ENCODE assay signal across 14 cellular contexts in genomic region chr17:80339118-80339517, GRCh38.
"Had no signal": no experiment of that assay in that cellular context is flagged by ENCODE, and none has a peak within 500 bp of the region (broad histone marks: within the 10 kb centered on the region; RNA-seq: fewer than 3 reads in every experiment).

No MANE protein-coding gene starts in this region.

- H3K27ac Mint-ChIP-seq: activated naive CD8-positive, alpha-beta T cell treated with anti-CD3 and anti-CD28 coated beads for 36 hours; memory B cell; neural progenitor cell had no signal

- H3K27ac ChIP-seq: left lung, neural progenitor cell, parathyroid adenoma, skin epidermis, thyroid gland, vagina had no signal

- H3K4me3 ChIP-seq: left lung, neural progenitor cell, skin epidermis, thyroid gland, vagina had no signal

- DNase-seq: activated CD4-positive, alpha-beta T cell treated with anti-CD3 and anti-CD28 coated beads, Interleukin-2, amount 50 U/mL, for 4 hours; activated CD4-positive, CD25-positive, alpha-beta regulatory T cell treated with anti-CD3 and anti-CD28 coated beads, Interleukin-2, amount 50 U/mL, for 72 hours; activated naive CD8-positive, alpha-beta T cell treated with anti-CD3 and anti-CD28 coated beads for 36 hours; aorta; foreskin melanocyte; retina; SW 1271; thyroid gland had no signal

- H3K27me3 ChIP-seq: left lung, neural progenitor cell, thyroid gland, vagina had no signal

- H3K4me1 Mint-ChIP-seq: activated naive CD8-positive, alpha-beta T cell treated with anti-CD3 and anti-CD28 coated beads for 36 hours; memory B cell; neural progenitor cell had no signal

- H3K9ac ChIP-seq: neural progenitor cell, parathyroid adenoma had no signal

- H3K9me3 Mint-ChIP-seq: activated naive CD8-positive, alpha-beta T cell treated with anti-CD3 and anti-CD28 coated beads for 36 hours; memory B cell; neural progenitor cell had no signal

- H3K36me3 ChIP-seq: neural progenitor cell had no signal

- H3K4me3 Mint-ChIP-seq: activated naive CD8-positive, alpha-beta T cell treated with anti-CD3 and anti-CD28 coated beads for 36 hours; memory B cell; neural progenitor cell had no signal

- H3K4me1 ChIP-seq: left lung, neural progenitor cell, parathyroid adenoma, thyroid gland, vagina had no signal

- H3K9me3 ChIP-seq: left lung, thyroid gland, vagina had no signal

- H3K27me3 Mint-ChIP-seq: activated naive CD8-positive, alpha-beta T cell treated with anti-CD3 and anti-CD28 coated beads for 36 hours; memory B cell had no signal
